8 cellular contexts compared by ENCODE assay signal in the genomic region with DNA sequence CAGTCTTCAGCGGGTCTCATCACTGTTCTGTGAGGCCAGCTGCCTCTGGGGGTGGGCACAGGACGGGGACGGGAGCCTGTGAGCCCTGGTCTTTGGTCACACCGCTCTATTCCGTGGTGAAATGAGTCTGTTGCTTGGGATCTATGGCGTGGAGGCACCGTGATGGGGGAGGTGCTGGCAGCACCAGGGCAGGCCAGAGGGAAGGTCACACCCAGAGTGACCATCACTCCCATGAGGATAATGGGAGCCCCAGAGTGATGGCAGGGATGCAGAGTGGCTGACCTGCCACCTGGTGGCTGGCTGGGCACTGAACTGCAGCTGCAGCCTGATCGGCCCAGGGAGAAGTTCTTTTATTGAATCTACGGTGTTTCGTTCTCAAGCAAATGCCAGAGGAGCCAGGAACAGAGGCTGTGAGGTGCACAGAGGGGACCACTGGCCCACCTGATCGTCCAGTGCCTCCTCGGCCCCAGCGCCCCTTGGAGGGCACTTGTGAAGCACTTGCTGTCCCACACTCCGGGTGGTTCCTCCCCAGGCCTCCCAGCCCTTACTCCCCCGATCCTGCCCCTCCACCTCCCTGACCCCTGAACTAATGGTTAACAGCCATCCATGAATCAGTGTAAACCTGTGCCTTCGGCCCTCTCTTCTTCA. TPM values are rescaled to one million over a fixed set of nuclear protein-coding genes. Genes with fewer than 3 reads are reported as not detected.
DNase-seq lines count a peak whose midpoint lies in the region; TF ChIP-seq lines count a peak whose summit lies in the region.
"Had no signal": no experiment of that assay in that cellular context is flagged by ENCODE, and none has a peak within 500 bp of the region (broad histone marks: within the 10 kb centered on the region; RNA-seq: fewer than 3 reads in every experiment).

No MANE protein-coding gene starts in this region.

- H3K27ac ChIP-seq in colonic mucosa = no peak overlapping the region

- no peak overlapping the region for H3K4me3 ChIP-seq in colonic mucosa

- H3K36me3 ChIP-seq in colonic mucosa = no peaks in the 10 kb centered on the region

- no peaks in the 10 kb centered on the region for H3K27me3 ChIP-seq in colonic mucosa

- no peak overlapping the region for H3K9ac ChIP-seq in colonic mucosa (ENCODE audit: low read depth in 2 of 2, low read length in 2 of 2)

- TF ChIP-seq CTCF in GM12872 (IDR thresholded peaks at IDR 0.05; ENCODE audit: insufficient read depth, low read depth, low read length) (peak; percentile 58), colonic mucosa (IDR thresholded peaks at IDR 0.05) (peak; percentile 47)

- no peaks in the 10 kb centered on the region for H3K4me1 ChIP-seq in colonic mucosa

- DNase-seq in NCI-H526 treated with DMSO at 0.1 percent for 48 hours (lab: John Stamatoyannopoulos, UW) (peak; percentile 10), colonic mucosa (peak; percentile 49), mucosa of gallbladder (ENCODE audit: low spot score) (peak; percentile 32), NOMO-1 (lab: John Stamatoyannopoulos, UW; ENCODE audit: unreplicated experiment in 2 of 2) (no peak), NCI-H446 treated with DMSO at 0.1 percent for 48 hours (lab: John Stamatoyannopoulos, UW) (no peak)
- DNase-seq in activated T-cell treated with anti-CD3 and anti-CD28 coated beads, Interleukin-2, amount 50 U/mL, for 1 hour = no peak

- intact Hi-C loops in colonic mucosa (cut with DNase I) = loop anchor here (1.0 kb wide), 1 partner anchor 84 kb away; no protein-coding TSS in a partner anchor

- no peaks in the 10 kb centered on the region for H3K9me3 ChIP-seq in colonic mucosa

RNA-seq across cellular contexts. Expression of gene KCNIP3, which starts 17.9 kb away (rescaled TPM):
- total RNA-seq in colonic mucosa (1 to 10 TPM; 1.5 to 2.3 TPM), mucosa of gallbladder (24.3 TPM)
- total RNA-seq: T-helper 2 cell treated with Interferon-gamma antibody and Interleukin-4, amounts not matched to agents 100 ng/mL and 5 ng/mL, for 36 hours had no signal

RNA-seq across cellular contexts. Expression of gene PROM2, which starts 40.8 kb away (rescaled TPM):
- total RNA-seq in colonic mucosa (10 to 100 TPM; 27.4 to 63.4 TPM), mucosa of gallbladder (202 TPM)

Comparison
In these comparisons a context has a peak if more than half of its experiments do, and no peak if none do; other contexts are left out.
1. DNase-seq: peak in NCI-H526 treated with DMSO at 0.1 percent for 48 hours (single experiment), colonic mucosa (single experiment) and mucosa of gallbladder (single experiment); none in NOMO-1 (0 of 2), NCI-H446 treated with DMSO at 0.1 percent for 48 hours (single experiment) and activated T-cell treated with anti-CD3 and anti-CD28 coated beads, Interleukin-2, amount 50 U/mL, for 1 hour (single experiment).